Comparison of ENCODE assay signal across 1 cellular context in the genomic region with DNA sequence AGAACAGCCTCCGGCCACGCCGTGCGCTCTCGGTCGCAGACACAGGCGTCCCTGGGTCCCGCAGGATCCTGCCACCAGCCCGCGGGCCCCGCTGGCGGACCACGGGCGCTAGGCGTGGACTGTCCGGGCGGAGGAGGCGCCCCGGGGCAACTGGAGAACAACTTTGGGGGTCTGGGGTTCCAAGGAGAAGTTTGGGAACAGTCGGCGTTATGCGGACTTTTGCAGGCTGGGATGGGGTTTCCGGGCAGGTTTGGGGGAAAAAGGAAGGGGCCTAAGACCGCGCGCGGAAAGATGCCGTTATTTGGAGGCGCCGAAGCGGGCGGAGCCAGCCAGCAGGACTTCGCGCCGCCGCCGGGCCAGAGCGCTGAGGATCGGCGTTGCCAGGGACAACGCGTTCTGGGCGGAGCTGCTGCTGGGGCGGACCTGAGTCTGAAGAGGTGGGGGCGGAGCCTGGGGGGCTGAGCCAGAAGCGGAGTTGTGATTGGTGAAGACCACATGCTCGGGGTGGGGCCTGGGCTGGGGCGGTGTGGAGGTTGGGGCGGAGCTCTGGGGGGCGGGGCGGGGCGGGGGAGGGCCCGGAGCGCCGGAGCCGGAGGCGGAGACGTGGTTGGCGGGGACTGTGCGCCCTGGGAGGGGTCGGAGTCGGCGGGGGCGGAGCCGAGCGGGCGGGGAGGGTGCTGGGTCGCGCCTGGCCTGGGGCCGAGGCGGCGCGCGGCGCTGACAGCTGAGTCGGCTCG.
TF ChIP-seq lines count a peak whose summit lies in the region.

CYP46A1 (plus strand) TSS at position 680 of the 737 bp plus-strand sequence. CDS start 120 bp downstream, outside the sequence.

TF ChIP-seq in K562, 482 proteins besides CTCF, POLR2A, EP300 and RAD21 (continued from another document and continues in another):
- peak; percentile 27; the same call in 1 of the 2 replicates for TF ChIP-seq USF2 (CRISPR knock-in tag; IDR thresholded peaks at IDR 0.05)
- peak; percentile 64; the same call in 1 of the 2 replicates for TF ChIP-seq GABPA (tag; conservative IDR thresholded peaks at IDR 0.05; ENCODE audit: low read depth)
- peak; percentile 63; the same call in 1 of the 2 replicates for TF ChIP-seq TFAP4 (CRISPR knock-in tag; IDR thresholded peaks at IDR 0.05; ENCODE audit: borderline replicate concordance)
- 0 out of 2 replicates have a peak, but pooled peaks have one; percentile 65 for TF ChIP-seq ZHX1 (conservative IDR thresholded peaks at IDR 0.05; ENCODE audit: low read length)
- peak; percentile 95 for TF ChIP-seq CREB1 (IDR thresholded peaks at IDR 0.05)
- peak; percentile 97 for TF ChIP-seq CREB1 (CRISPR knock-in tag; IDR thresholded peaks at IDR 0.05)
- no peak for TF ChIP-seq SRSF1 (IDR thresholded peaks at IDR 0.05; ENCODE audit: low read depth, low read length)
- TF ChIP-seq IFI16 (CRISPR knock-in tag; IDR thresholded peaks at IDR 0.05) = no peak
- TF ChIP-seq SAP30 (IDR thresholded peaks at IDR 0.05; ENCODE audit: borderline replicate concordance, insufficient read depth, low read depth, low read length, poor library complexity, severe bottlenecking) = peak; percentile 37
- TF ChIP-seq, protein P1, sequence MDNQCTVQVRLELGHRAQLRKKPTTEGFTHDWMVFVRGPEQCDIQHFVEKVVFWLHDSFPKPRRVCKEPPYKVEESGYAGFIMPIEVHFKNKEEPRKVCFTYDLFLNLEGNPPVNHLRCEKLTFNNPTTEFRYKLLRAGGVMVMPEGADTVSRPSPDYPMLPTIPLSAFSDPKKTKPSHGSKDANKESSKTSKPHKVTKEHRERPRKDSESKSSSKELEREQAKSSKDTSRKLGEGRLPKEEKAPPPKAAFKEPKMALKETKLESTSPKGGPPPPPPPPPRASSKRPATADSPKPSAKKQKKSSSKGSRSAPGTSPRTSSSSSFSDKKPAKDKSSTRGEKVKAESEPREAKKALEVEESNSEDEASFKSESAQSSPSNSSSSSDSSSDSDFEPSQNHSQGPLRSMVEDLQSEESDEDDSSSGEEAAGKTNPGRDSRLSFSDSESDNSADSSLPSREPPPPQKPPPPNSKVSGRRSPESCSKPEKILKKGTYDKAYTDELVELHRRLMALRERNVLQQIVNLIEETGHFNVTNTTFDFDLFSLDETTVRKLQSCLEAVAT (IDR thresholded peaks at IDR 0.05) = 0 out of 4 replicates have a peak, but pooled peaks of 1 of the 2 experiments have one; percentile 61
- no peak for TF ChIP-seq ZBTB43 (CRISPR knock-in tag; IDR thresholded peaks at IDR 0.05)
- peak; percentile 64 for TF ChIP-seq SUPT5H (IDR thresholded peaks at IDR 0.05)
- TF ChIP-seq PHF8 (IDR thresholded peaks at IDR 0.05; ENCODE audit: borderline replicate concordance, low read length) = peak; percentile 63; the same call in 1 of the 2 replicates
- peak; percentile 9; the same call in 1 of the 2 replicates for TF ChIP-seq CTBP1 (IDR thresholded peaks at IDR 0.05; ENCODE audit: borderline replicate concordance)
- TF ChIP-seq MNT (conservative IDR thresholded peaks at IDR 0.05) = peak; percentile 56 to 77; a peak in 3 of 4 replicates
- no peak for TF ChIP-seq ZBTB17 (CRISPR knock-in tag; IDR thresholded peaks at IDR 0.05)
- TF ChIP-seq ZKSCAN3 (CRISPR knock-in tag; IDR thresholded peaks at IDR 0.05) = no peak
- TF ChIP-seq, protein P2, sequence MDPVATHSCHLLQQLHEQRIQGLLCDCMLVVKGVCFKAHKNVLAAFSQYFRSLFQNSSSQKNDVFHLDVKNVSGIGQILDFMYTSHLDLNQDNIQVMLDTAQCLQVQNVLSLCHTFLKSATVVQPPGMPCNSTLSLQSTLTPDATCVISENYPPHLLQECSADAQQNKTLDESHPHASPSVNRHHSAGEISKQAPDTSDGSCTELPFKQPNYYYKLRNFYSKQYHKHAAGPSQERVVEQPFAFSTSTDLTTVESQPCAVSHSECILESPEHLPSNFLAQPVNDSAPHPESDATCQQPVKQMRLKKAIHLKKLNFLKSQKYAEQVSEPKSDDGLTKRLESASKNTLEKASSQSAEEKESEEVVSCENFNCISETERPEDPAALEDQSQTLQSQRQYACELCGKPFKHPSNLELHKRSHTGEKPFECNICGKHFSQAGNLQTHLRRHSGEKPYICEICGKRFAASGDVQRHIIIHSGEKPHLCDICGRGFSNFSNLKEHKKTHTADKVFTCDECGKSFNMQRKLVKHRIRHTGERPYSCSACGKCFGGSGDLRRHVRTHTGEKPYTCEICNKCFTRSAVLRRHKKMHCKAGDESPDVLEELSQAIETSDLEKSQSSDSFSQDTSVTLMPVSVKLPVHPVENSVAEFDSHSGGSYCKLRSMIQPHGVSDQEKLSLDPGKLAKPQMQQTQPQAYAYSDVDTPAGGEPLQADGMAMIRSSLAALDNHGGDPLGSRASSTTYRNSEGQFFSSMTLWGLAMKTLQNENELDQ (CRISPR knock-in tag; IDR thresholded peaks at IDR 0.05; ENCODE audit: borderline replicate concordance) = no peak
- TF ChIP-seq CXXC5 (CRISPR knock-in tag; IDR thresholded peaks at IDR 0.05) = peak; percentile 47; the same call in 1 of the 2 replicates
- no peak for TF ChIP-seq E2F1 (CRISPR knock-in tag; IDR thresholded peaks at IDR 0.05)
- TF ChIP-seq, protein P3, sequence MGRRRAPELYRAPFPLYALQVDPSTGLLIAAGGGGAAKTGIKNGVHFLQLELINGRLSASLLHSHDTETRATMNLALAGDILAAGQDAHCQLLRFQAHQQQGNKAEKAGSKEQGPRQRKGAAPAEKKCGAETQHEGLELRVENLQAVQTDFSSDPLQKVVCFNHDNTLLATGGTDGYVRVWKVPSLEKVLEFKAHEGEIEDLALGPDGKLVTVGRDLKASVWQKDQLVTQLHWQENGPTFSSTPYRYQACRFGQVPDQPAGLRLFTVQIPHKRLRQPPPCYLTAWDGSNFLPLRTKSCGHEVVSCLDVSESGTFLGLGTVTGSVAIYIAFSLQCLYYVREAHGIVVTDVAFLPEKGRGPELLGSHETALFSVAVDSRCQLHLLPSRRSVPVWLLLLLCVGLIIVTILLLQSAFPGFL (CRISPR knock-in tag; IDR thresholded peaks at IDR 0.05) = no peak
- peak in 1 of 2 experiments; percentile 73; a peak in 2 of 4 replicates for TF ChIP-seq HDAC1 (IDR thresholded peaks at IDR 0.05)
- peak; percentile 26; the same call in 1 of the 2 replicates for TF ChIP-seq PML (IDR thresholded peaks at IDR 0.05; ENCODE audit: low read length)
- TF ChIP-seq PRPF4 (IDR thresholded peaks at IDR 0.05; ENCODE audit: insufficient read depth, low read depth, low read length, poor library complexity, severe bottlenecking) = no peak
- TF ChIP-seq MLX (CRISPR knock-in tag; conservative IDR thresholded peaks at IDR 0.05) = no peak
- TF ChIP-seq, protein P4, sequence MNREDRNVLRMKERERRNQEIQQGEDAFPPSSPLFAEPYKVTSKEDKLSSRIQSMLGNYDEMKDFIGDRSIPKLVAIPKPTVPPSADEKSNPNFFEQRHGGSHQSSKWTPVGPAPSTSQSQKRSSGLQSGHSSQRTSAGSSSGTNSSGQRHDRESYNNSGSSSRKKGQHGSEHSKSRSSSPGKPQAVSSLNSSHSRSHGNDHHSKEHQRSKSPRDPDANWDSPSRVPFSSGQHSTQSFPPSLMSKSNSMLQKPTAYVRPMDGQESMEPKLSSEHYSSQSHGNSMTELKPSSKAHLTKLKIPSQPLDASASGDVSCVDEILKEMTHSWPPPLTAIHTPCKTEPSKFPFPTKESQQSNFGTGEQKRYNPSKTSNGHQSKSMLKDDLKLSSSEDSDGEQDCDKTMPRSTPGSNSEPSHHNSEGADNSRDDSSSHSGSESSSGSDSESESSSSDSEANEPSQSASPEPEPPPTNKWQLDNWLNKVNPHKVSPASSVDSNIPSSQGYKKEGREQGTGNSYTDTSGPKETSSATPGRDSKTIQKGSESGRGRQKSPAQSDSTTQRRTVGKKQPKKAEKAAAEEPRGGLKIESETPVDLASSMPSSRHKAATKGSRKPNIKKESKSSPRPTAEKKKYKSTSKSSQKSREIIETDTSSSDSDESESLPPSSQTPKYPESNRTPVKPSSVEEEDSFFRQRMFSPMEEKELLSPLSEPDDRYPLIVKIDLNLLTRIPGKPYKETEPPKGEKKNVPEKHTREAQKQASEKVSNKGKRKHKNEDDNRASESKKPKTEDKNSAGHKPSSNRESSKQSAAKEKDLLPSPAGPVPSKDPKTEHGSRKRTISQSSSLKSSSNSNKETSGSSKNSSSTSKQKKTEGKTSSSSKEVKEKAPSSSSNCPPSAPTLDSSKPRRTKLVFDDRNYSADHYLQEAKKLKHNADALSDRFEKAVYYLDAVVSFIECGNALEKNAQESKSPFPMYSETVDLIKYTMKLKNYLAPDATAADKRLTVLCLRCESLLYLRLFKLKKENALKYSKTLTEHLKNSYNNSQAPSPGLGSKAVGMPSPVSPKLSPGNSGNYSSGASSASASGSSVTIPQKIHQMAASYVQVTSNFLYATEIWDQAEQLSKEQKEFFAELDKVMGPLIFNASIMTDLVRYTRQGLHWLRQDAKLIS (CRISPR knock-in tag; IDR thresholded peaks at IDR 0.05) = 0 out of 2 replicates have a peak, but pooled peaks have one; percentile 50
- 0 out of 2 replicates have a peak, but pooled peaks have one; percentile 48 for TF ChIP-seq ATF7 (IDR thresholded peaks at IDR 0.05)
- TF ChIP-seq, protein P5, sequence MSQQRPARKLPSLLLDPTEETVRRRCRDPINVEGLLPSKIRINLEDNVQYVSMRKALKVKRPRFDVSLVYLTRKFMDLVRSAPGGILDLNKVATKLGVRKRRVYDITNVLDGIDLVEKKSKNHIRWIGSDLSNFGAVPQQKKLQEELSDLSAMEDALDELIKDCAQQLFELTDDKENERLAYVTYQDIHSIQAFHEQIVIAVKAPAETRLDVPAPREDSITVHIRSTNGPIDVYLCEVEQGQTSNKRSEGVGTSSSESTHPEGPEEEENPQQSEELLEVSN (IDR thresholded peaks at IDR 0.05; ENCODE audit: borderline replicate concordance in 1 of 2, extremely low read depth in 1 of 2, insufficient read depth in 1 of 2, insufficient read length in 1 of 2, low read depth in 1 of 2, low read length in 1 of 2, poor library complexity in 1 of 2, severe bottlenecking in 1 of 2) = peak in 1 of 2 experiments; percentile 6
- TF ChIP-seq ZC3H8 (IDR thresholded peaks at IDR 0.05) = no peak
- TF ChIP-seq GTF2A2 (tag; IDR thresholded peaks at IDR 0.05) = no peak
- no peak for TF ChIP-seq ZNF184 (CRISPR knock-in tag; IDR thresholded peaks at IDR 0.05)
